ENCODE assay signal across 17 cellular contexts in genomic region chr11:102457865-102458264, GRCh38. TPM values are rescaled to one million over a fixed set of nuclear protein-coding genes. Genes with fewer than 3 reads are reported as not detected.
DNase-seq lines count a peak whose midpoint lies in the region; ATAC-seq, FAIRE-seq and TF ChIP-seq lines count a peak whose summit lies in the region.
"Had no signal": no experiment of that assay in that cellular context is flagged by ENCODE, and none has a peak within 500 bp of the region (broad histone marks: within the 10 kb centered on the region; RNA-seq: fewer than 3 reads in every experiment).

No MANE protein-coding gene starts in this region.

- peaks cover 74% of the 10 kb centered on the region for H3K4me1 Mint-ChIP-seq in activated T-helper 1 cell treated with anti-CD3 and anti-CD28 coated beads, Interleukin-12 subunit alpha, Interleukin-12 subunit beta, Interleukin-2, Interleukin-4 antibody, amounts not matched to agents 30 ng/mL and 10 ng/mL and 1 ng/mL, durations not matched to agents 14 hours and 24 hours and 36 hours (ENCODE audit: low read depth)

- peaks cover 5% of the 10 kb centered on the region for H3K36me3 Mint-ChIP-seq in activated T-helper 1 cell treated with anti-CD3 and anti-CD28 coated beads, Interleukin-12 subunit alpha, Interleukin-12 subunit beta, Interleukin-2, Interleukin-4 antibody, amounts not matched to agents 30 ng/mL and 10 ng/mL and 1 ng/mL, durations not matched to agents 14 hours and 24 hours and 36 hours (ENCODE audit: low read depth)
- H3K36me3 Mint-ChIP-seq: naive B cell had no signal

- no peaks in the 10 kb centered on the region for H4K20me1 ChIP-seq in HepG2 (ENCODE audit: insufficient read depth, low read length)

- no peak overlapping the region for H3K4me3 Mint-ChIP-seq in activated T-helper 1 cell treated with anti-CD3 and anti-CD28 coated beads, Interleukin-12 subunit alpha, Interleukin-12 subunit beta, Interleukin-2, Interleukin-4 antibody, amounts not matched to agents 30 ng/mL and 10 ng/mL and 1 ng/mL, durations not matched to agents 14 hours and 24 hours and 36 hours
- H3K4me3 Mint-ChIP-seq: endodermal cell had no signal

- in situ Hi-C loops in HepG2 (cut with HindIII; ENCODE audit: extremely low pct_ligation_motif_present, low pct_unique_long_range_greater_than_20kb) = no loop called here

- H3K27me3 ChIP-seq in liver (ENCODE audit: control insufficient read depth in 4 of 4, insufficient read depth in 4 of 4, low read length in 3 of 4) (no peaks in the 10 kb centered on the region), HepG2 (ENCODE audit: control insufficient read depth in 1 of 2, insufficient read depth in 2 of 2, low read length in 2 of 2) (no peaks in the 10 kb centered on the region)
- H3K27me3 ChIP-seq: foreskin keratinocyte had no signal

- intact Hi-C loops in HepG2 (cut with micrococcal nuclease; ENCODE audit: unreplicated experiment) = no loop called here
- intact Hi-C loops in activated T-helper 1 cell treated with anti-CD3 and anti-CD28 coated beads, Interleukin-12 subunit alpha, Interleukin-12 subunit beta, Interleukin-2, Interleukin-4 antibody, amounts not matched to agents 30 ng/mL and 10 ng/mL and 1 ng/mL, durations not matched to agents 14 hours and 24 hours and 36 hours (cut with micrococcal nuclease) = loop anchor here (1.0 to 10.0 kb wide), 5 partner anchors 7 to 637 kb away; partner anchors contain the start of genes ANGPTL5, CEP126 and DCUN1D5

- TF ChIP-seq EP300 in HepG2 (IDR thresholded peaks at IDR 0.05; ENCODE audit: low read depth in 2 of 2, low read length in 2 of 2) (no peak), HepG2 (CRISPR knock-in tag; IDR thresholded peaks at IDR 0.05; ENCODE audit: borderline replicate concordance) (no peak)

- DNase-seq in NCI-H1417 (lab: John Stamatoyannopoulos, UW) (peak in 2 of 3 experiments; percentile 21 to 79), NCI-H1417 treated with DMSO at 0.1 percent for 48 hours (lab: John Stamatoyannopoulos, UW) (no peak), HepG2 (ENCODE audit: low spot score) (no peak), ureter (ENCODE audit: low spot score) (no peak)
- no peak for DNase-seq in activated T-helper 1 cell treated with anti-CD3 and anti-CD28 coated beads, Interleukin-12 subunit alpha, Interleukin-12 subunit beta, Interleukin-2, Interleukin-4 antibody, amounts not matched to agents 30 ng/mL and 10 ng/mL and 1 ng/mL, durations not matched to agents 14 hours and 24 hours and 36 hours (ENCODE audit: low spot score)
- DNase-seq: 8988T; activated CD8-positive, alpha-beta memory T cell treated with anti-CD3 and anti-CD28 coated beads for 24 hours; endodermal cell; foreskin keratinocyte; HCEC 1CT; naive B cell; SIG-M5; stimulated activated CD4-positive, alpha-beta T cell treated with anti-CD3 and anti-CD28 coated beads, Interleukin-12 subunit alpha, Interleukin-12 subunit beta, amount 100 ng/mL, for 4 hours had no signal

- H3K9ac ChIP-seq in liver (ENCODE audit: low read depth in 1 of 2, low read length in 2 of 2) = no peak overlapping the region
- H3K9ac ChIP-seq in HepG2 (ENCODE audit: insufficient read depth, low read depth, low read length) = no peak overlapping the region

- no peak for FAIRE-seq in HepG2 (lab: Jason Lieb, UNC)

- H3K4me2 ChIP-seq in HepG2 (ENCODE audit: low read depth, low read length) = no peak overlapping the region

- peaks cover 9 to 73% (median 50%) of the 10 kb centered on the region in 4 donors for H3K4me1 ChIP-seq in liver (ENCODE audit: control insufficient read depth in 4 of 4, insufficient read depth in 4 of 4, low read length in 3 of 4)
- H3K4me1 ChIP-seq in HepG2 (ENCODE audit: insufficient read depth, low read length) = peaks cover 97% of the 10 kb centered on the region
- H3K4me1 ChIP-seq: prostate gland had no signal

- TF ChIP-seq CTCF in liver (IDR thresholded peaks at IDR 0.05; ENCODE audit: low read depth, low read length, missing input control) (no peak), HepG2 (CRISPR knock-in tag; IDR thresholded peaks at IDR 0.05) (no peak)

- peaks cover 23% of the 10 kb centered on the region for H3K79me2 ChIP-seq in HepG2 (ENCODE audit: insufficient read depth, low read length)

- BruUV-seq in HepG2 (replicated peaks; lab: Mats Ljungman, UMichigan) = no TSS peak

- no peaks in the 10 kb centered on the region for H3K9me3 ChIP-seq in liver (ENCODE audit: control insufficient read depth in 4 of 4, low read length in 3 of 4)
- H3K9me3 ChIP-seq in HepG2 (ENCODE audit: low read length) = no peaks in the 10 kb centered on the region
- H3K9me3 ChIP-seq: prostate gland had no signal

- H3K36me3 ChIP-seq in liver (ENCODE audit: control insufficient read depth in 4 of 4, insufficient read depth in 3 of 4, low read depth in 1 of 4, low read length in 3 of 4) (no peaks in the 10 kb centered on the region), HepG2 (replicated peaks in 1 of 2; ENCODE audit: control insufficient read depth in 1 of 2, insufficient read depth in 2 of 2, low read length in 2 of 2) (no peaks in the 10 kb centered on the region)
- H3K36me3 ChIP-seq: prostate gland had no signal

- ATAC-seq in HepG2 (no peak), GM19463 (IDR thresholded peaks at IDR 0.05; ENCODE audit: unreplicated experiment) (no peak), GM21737 (IDR thresholded peaks at IDR 0.05; ENCODE audit: unreplicated experiment) (no peak)
- ATAC-seq: foreskin keratinocyte had no signal

- peaks cover 2% of the 10 kb centered on the region for H3K27me3 Mint-ChIP-seq in activated T-helper 1 cell treated with anti-CD3 and anti-CD28 coated beads, Interleukin-12 subunit alpha, Interleukin-12 subunit beta, Interleukin-2, Interleukin-4 antibody, amounts not matched to agents 30 ng/mL and 10 ng/mL and 1 ng/mL, durations not matched to agents 14 hours and 24 hours and 36 hours (ENCODE audit: insufficient read depth)
- H3K27me3 Mint-ChIP-seq: naive B cell had no signal

- POLR2A ChIA-PET in HepG2 (lab: Yijun Ruan, JAX) = no interaction called here

- CTCF ChIA-PET in HepG2 (lab: Yijun Ruan, JAX; ENCODE audit: low intra/inter-chr PET ratio, low total read pairs) = no interaction called here

- H3K9me3 Mint-ChIP-seq in activated T-helper 1 cell treated with anti-CD3 and anti-CD28 coated beads, Interleukin-12 subunit alpha, Interleukin-12 subunit beta, Interleukin-2, Interleukin-4 antibody, amounts not matched to agents 30 ng/mL and 10 ng/mL and 1 ng/mL, durations not matched to agents 14 hours and 24 hours and 36 hours = no peaks in the 10 kb centered on the region
- H3K9me3 Mint-ChIP-seq: endodermal cell, naive B cell had no signal

- TF ChIP-seq RAD21 in liver (IDR thresholded peaks at IDR 0.05) (no peak), HepG2 (CRISPR knock-in tag; IDR thresholded peaks at IDR 0.05) (no peak)

- H3K27ac Mint-ChIP-seq in activated T-helper 1 cell treated with anti-CD3 and anti-CD28 coated beads, Interleukin-12 subunit alpha, Interleukin-12 subunit beta, Interleukin-2, Interleukin-4 antibody, amounts not matched to agents 30 ng/mL and 10 ng/mL and 1 ng/mL, durations not matched to agents 14 hours and 24 hours and 36 hours = peak overlapping the region; percentile 85

- H3K27ac ChIP-seq in liver (ENCODE audit: low read depth in 1 of 2, low read length in 2 of 2) = peak overlapping the region; percentile 61 to 75
- H3K27ac ChIP-seq in HepG2 (ENCODE audit: extremely low read length, insufficient read depth, low read length) = no peak overlapping the region
- H3K27ac ChIP-seq: foreskin keratinocyte, prostate gland had no signal

- H2AFZ ChIP-seq in HepG2 (ENCODE audit: low read length) = no peak overlapping the region

- no peak for TF ChIP-seq POLR2A in HepG2 (IDR thresholded peaks at IDR 0.05; ENCODE audit: insufficient read depth in 1 of 2, low read depth in 2 of 2, low read length in 2 of 2)

- no peak overlapping the region for H3K4me3 ChIP-seq in liver (ENCODE audit: low read depth in 1 of 3, low read length in 3 of 3)
- no peak overlapping the region for H3K4me3 ChIP-seq in HepG2 (replicated peaks in 1 of 3; ENCODE audit: insufficient read depth in 1 of 3, low read depth in 2 of 3, low read length in 3 of 3)
- H3K4me3 ChIP-seq: prostate gland had no signal

TF ChIP-seq in liver, 16 proteins besides CTCF, POLR2A, EP300 and RAD21 (continues in another document):
- TF ChIP-seq EGR1 (IDR thresholded peaks at IDR 0.05; ENCODE audit: low read depth in 2 of 2) (no peak), FOXA1 (IDR thresholded peaks at IDR 0.05) (no peak), JUND (IDR thresholded peaks at IDR 0.05) (no peak)

TF ChIP-seq in HepG2, 621 proteins besides CTCF, POLR2A, EP300 and RAD21:
- TF ChIP-seq SOX13 (IDR thresholded peaks at IDR 0.05) = no peak
- TF ChIP-seq SOX13 (CRISPR knock-in tag; conservative IDR thresholded peaks at IDR 0.05 in 1 of 2, IDR thresholded peaks at IDR 0.05 in 1 of 2) = no peak
TF ChIP-seq in HepG2: peak in this region for 0.

RNA-seq across cellular contexts. Expression of gene TMEM123, which starts 5.3 kb away (rescaled TPM):
- total RNA-seq in liver (100 to 1,000 TPM; 105 to 140 TPM), HepG2 (2016; rRNA removed; fragmentation: Illumina TruSeq; extraction: Trizol) (265 and 365 TPM in 2 replicates), ureter (249 TPM)
- polyA plus RNA-seq in liver (100 to 1,000 TPM; 101 to 109 TPM), HepG2 (2011; rRNA removed) (2,108 and 2,761 TPM in 2 replicates)
- 106 and 111 TPM in 2 replicates for total RNA-seq in HepG2 (2016; cell fraction: cytosol; rRNA removed; fragmentation: Illumina TruSeq; extraction: Trizol; ENCODE audit: low read depth)
- 253 and 367 TPM in 2 replicates for total RNA-seq in HepG2 (2016; cell fraction: insoluble cytoplasmic fraction; rRNA removed; fragmentation: Illumina TruSeq; extraction: Trizol)
- total RNA-seq in HepG2 (2016; cell fraction: membrane; rRNA removed; fragmentation: Illumina TruSeq; extraction: Trizol) = 267 and 271 TPM in 2 replicates
- total RNA-seq in HepG2 (2016; cell fraction: nucleus; rRNA removed; fragmentation: Illumina TruSeq; extraction: Trizol) = 271 and 302 TPM in 2 replicates
- 1,026 and 1,553 TPM in 2 replicates for polyA plus RNA-seq in HepG2 (2011; cell fraction: cytosol; rRNA removed)
- polyA plus RNA-seq in HepG2 (2011; cell fraction: nucleus; rRNA removed) = 209 and 224 TPM in 2 replicates
- polyA plus RNA-seq in HepG2 (2012) = 787 and 938 TPM in 2 replicates
- polyA plus RNA-seq in HepG2 (2016; cell fraction: cytosol; fragmentation: Illumina TruSeq; extraction: Trizol; ENCODE audit: low read depth) = 159 and 182 TPM in 2 replicates
- polyA plus RNA-seq in HepG2 (2016; cell fraction: insoluble cytoplasmic fraction; fragmentation: Illumina TruSeq; extraction: Trizol; ENCODE audit: low read depth) = 316 and 330 TPM in 2 replicates
- polyA plus RNA-seq in HepG2 (2016; cell fraction: membrane; fragmentation: Illumina TruSeq; extraction: Trizol; ENCODE audit: low read depth) = 230 and 256 TPM in 2 replicates
- polyA plus RNA-seq in HepG2 (2016; cell fraction: nucleus; fragmentation: Illumina TruSeq; extraction: Trizol; ENCODE audit: insufficient read depth, low read depth) = 368 and 391 TPM in 2 replicates
- polyA minus RNA-seq in HepG2 (2011; rRNA and poly(A)+ RNA removed; ENCODE audit: low replicate concordance) = 117 and 454 TPM in 2 replicates
- polyA minus RNA-seq in HepG2 (2011; cell fraction: cytosol; rRNA and poly(A)+ RNA removed) = 1,086 and 1,277 TPM in 2 replicates
- 441 and 760 TPM in 2 replicates for polyA minus RNA-seq in HepG2 (2011; cell fraction: nucleus; rRNA and poly(A)+ RNA removed)
- total RNA-seq in activated T-helper 1 cell treated with anti-CD3 and anti-CD28 coated beads, Interleukin-12 subunit alpha, Interleukin-12 subunit beta, Interleukin-2, Interleukin-4 antibody, amounts not matched to agents 30 ng/mL and 10 ng/mL and 1 ng/mL, durations not matched to agents 14 hours and 24 hours and 36 hours = 206 and 231 TPM in 2 replicates

Comparison
In these comparisons a context has a peak if more than half of its experiments do, and no peak if none do; other contexts are left out.
1. DNase-seq: peak in NCI-H1417 (2 of 3); none in NCI-H1417 treated with DMSO at 0.1 percent for 48 hours (single experiment), HepG2 (single experiment), activated T-helper 1 cell treated with anti-CD3 and anti-CD28 coated beads, Interleukin-12 subunit alpha, Interleukin-12 subunit beta, Interleukin-2, Interleukin-4 antibody, amounts not matched to agents 30 ng/mL and 10 ng/mL and 1 ng/mL, durations not matched to agents 14 hours and 24 hours and 36 hours (single experiment) and ureter (single experiment).